In the genomic region with DNA sequence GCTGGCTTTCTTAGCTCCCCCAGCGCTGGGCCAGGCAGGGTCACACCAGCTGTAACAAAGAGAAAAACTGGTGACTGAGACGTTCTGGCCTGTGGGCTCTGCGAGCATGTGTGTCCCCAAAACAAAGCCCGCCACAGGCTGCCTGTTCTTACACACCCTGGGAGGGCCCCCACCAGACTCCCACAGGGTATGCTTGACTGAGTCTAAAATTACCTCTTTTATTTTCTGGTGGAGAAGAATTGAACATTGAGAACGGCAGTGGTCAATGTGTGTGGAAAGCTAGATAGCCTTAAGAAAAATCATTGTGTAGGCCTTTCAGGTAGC, we compare ENCODE assay signal across 14 cellular contexts. TPM values are rescaled to one million over a fixed set of nuclear protein-coding genes. Genes with fewer than 3 reads are reported as not detected.
DNase-seq lines count a peak whose midpoint lies in the region; ATAC-seq and TF ChIP-seq lines count a peak whose summit lies in the region.
"Had no signal": no experiment of that assay in that cellular context is flagged by ENCODE, and none has a peak within 500 bp of the region (broad histone marks: within the 10 kb centered on the region; RNA-seq: fewer than 3 reads in every experiment).

No MANE protein-coding gene starts in this region.

- no peaks in the 10 kb centered on the region for H3K9me3 ChIP-seq in BE2C

- no peak overlapping the region for H3K4me3 Mint-ChIP-seq in progenitor cell of endocrine pancreas (ENCODE audit: low read depth)

- 0 out of 2 replicates have a peak overlapping the region, but pooled peaks have one; percentile 7 for H2AFZ ChIP-seq in KMS-11 (ENCODE audit: low read depth)
- H2AFZ ChIP-seq: GM23248 had no signal

- H3K4me3 ChIP-seq in KMS-11 (IDR thresholded peaks at IDR 0.05; ENCODE audit: insufficient read depth, low read depth, low read length) = no peak overlapping the region
- no peak overlapping the region for H3K4me3 ChIP-seq in BE2C (ENCODE audit: low read depth, low read length)
- H3K4me3 ChIP-seq: GM23248 had no signal

- no peaks in the 10 kb centered on the region for H4K20me1 ChIP-seq in KMS-11 (ENCODE audit: insufficient read depth)

- ATAC-seq in GM19023 (IDR thresholded peaks at IDR 0.05; ENCODE audit: unreplicated experiment) (peak; percentile 74), HG02642 (IDR thresholded peaks at IDR 0.05; ENCODE audit: poor library complexity, unreplicated experiment) (peak; percentile 53), GM21717 (IDR thresholded peaks at IDR 0.05; ENCODE audit: unreplicated experiment) (no peak)

- peak overlapping the region; percentile 43; the same call in 1 of the 2 replicates for H3K27ac ChIP-seq in KMS-11
- H3K27ac ChIP-seq: GM23248 had no signal

- H3K36me3 ChIP-seq in KMS-11 (ENCODE audit: insufficient read depth) = no peaks in the 10 kb centered on the region
- no peaks in the 10 kb centered on the region for H3K36me3 ChIP-seq in BE2C

- peaks cover 30% of the 10 kb centered on the region for H3K27me3 Mint-ChIP-seq in progenitor cell of endocrine pancreas

- no peaks in the 10 kb centered on the region for H3K79me2 ChIP-seq in KMS-11 (ENCODE audit: insufficient read depth, low read depth)

- H3K27ac Mint-ChIP-seq in progenitor cell of endocrine pancreas = peak overlapping the region; percentile 52

- H3K27me3 ChIP-seq in KMS-11 (ENCODE audit: insufficient read depth, low read depth) (no peaks in the 10 kb centered on the region), BE2C (no peaks in the 10 kb centered on the region)

- H3K4me1 ChIP-seq in KMS-11 (ENCODE audit: low read depth, poor library complexity, severe bottlenecking) (peaks cover 25% of the 10 kb centered on the region), BE2C (no peaks in the 10 kb centered on the region)

- no peak overlapping the region for H3K9ac ChIP-seq in KMS-11
- H3K9ac ChIP-seq: GM23248 had no signal

- no peak for TF ChIP-seq CTCF in KMS-11 (conservative IDR thresholded peaks at IDR 0.05; ENCODE audit: low read depth, low read length)
- no peak for TF ChIP-seq CTCF in progenitor cell of endocrine pancreas (IDR thresholded peaks at IDR 0.05; ENCODE audit: unreplicated experiment)
- no peak for TF ChIP-seq CTCF in BE2C (IDR thresholded peaks at IDR 0.05; ENCODE audit: low read depth, low read length)

- DNase-seq in progenitor cell of endocrine pancreas (ENCODE audit: low spot score, unreplicated experiment) (no peak), BE2C (no peak), islet precursor cell (no peak), midbrain (lab: John Stamatoyannopoulos, UW) (no peak)
- DNase-seq: dermis blood vessel endothelial cell, DND-41, GM23248, substantia nigra had no signal

- H3K4me1 Mint-ChIP-seq in progenitor cell of endocrine pancreas (ENCODE audit: low read depth) = peaks cover 19% of the 10 kb centered on the region

- peak overlapping the region; percentile 33; the same call in 1 of the 2 replicates for H3K4me2 ChIP-seq in KMS-11

- H3K36me3 Mint-ChIP-seq in progenitor cell of endocrine pancreas (ENCODE audit: insufficient read depth) = no peaks in the 10 kb centered on the region

- no peaks in the 10 kb centered on the region for H3K9me3 Mint-ChIP-seq in progenitor cell of endocrine pancreas (ENCODE audit: low read depth)

RNA-seq across cellular contexts. Expression of a gene that starts 0.8 kb away (rescaled TPM):
- total RNA-seq in progenitor cell of endocrine pancreas = not detected in 2 replicates
- polyA plus RNA-seq in BE2C (2012; ENCODE audit: insufficient read depth, insufficient read length, low read depth) = not detected
- total RNA-seq: dermis blood vessel endothelial cell, GM23248, M059J, mucosa of gallbladder had no signal
- polyA plus RNA-seq: GM23248 had no signal
